Comparison of ENCODE assay signal across 13 cellular contexts in the genomic region with DNA sequence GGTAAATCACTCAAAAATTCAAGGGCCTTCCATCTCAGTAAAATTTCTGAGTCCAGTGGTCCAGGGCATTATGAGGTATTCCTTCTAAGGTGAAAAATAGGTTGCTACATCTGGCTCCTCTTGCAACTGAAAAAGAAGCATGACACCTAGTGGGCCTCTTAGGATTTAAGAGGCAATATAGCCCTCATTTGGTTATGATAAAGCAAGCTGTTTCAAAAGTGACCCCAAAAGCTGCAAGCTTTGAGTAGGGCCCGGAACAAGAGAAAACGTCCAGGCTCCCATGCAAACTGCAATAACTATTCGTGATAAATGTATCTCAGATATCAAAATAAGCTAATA.
"Had no signal": no experiment of that assay in that cellular context is flagged by ENCODE, and none has a peak within 500 bp of the region (broad histone marks: within the 10 kb centered on the region; RNA-seq: fewer than 3 reads in every experiment).

No MANE protein-coding gene starts in this region.

- H3K27ac ChIP-seq: parathyroid adenoma, sigmoid colon, thoracic aorta, upper lobe of right lung had no signal

- H3K27me3 ChIP-seq: sigmoid colon, upper lobe of right lung had no signal

- H3K36me3 ChIP-seq: sigmoid colon, thoracic aorta, upper lobe of right lung had no signal

- H3K4me3 ChIP-seq: lung, sigmoid colon, thoracic aorta, upper lobe of right lung had no signal

- H3K4me1 ChIP-seq: parathyroid adenoma, sigmoid colon, upper lobe of right lung had no signal

- DNase-seq: activated CD4-positive, alpha-beta T cell treated with anti-CD3 and anti-CD28 coated beads for 36 hours; activated CD4-positive, alpha-beta T cell treated with anti-CD3 and anti-CD28 coated beads, Interleukin-2, amount 50 U/mL, for 48 hours; caudate nucleus; effector memory CD8-positive, alpha-beta T cell; foreskin fibroblast; kidney; sigmoid colon; stimulated activated CD4-positive, alpha-beta T cell treated with anti-CD3 and anti-CD28 coated beads, Interleukin-4, amount 100 ng/mL, for 4 hours; T-helper 2 cell; upper lobe of right lung had no signal

- H3K9me3 ChIP-seq: sigmoid colon, thoracic aorta, upper lobe of right lung had no signal
